8 cellular contexts compared by ENCODE assay signal in genomic region chr5:33299621-33300208, GRCh38.
DNase-seq lines count a peak whose midpoint lies in the region; ATAC-seq, FAIRE-seq and TF ChIP-seq lines count a peak whose summit lies in the region.

No MANE protein-coding gene starts in this region.

- no peaks in the 10 kb centered on the region for H3K79me2 ChIP-seq in OCI-LY3 (ENCODE audit: low read length)
- H3K79me2 ChIP-seq in endothelial cell of umbilical vein (ENCODE audit: control insufficient read depth, insufficient read depth, low read length), result no peaks in the 10 kb centered on the region

- peak overlapping the region; percentile 93 for H3K27ac ChIP-seq in OCI-LY3 (ENCODE audit: low read length)
- H3K27ac ChIP-seq in endothelial cell of umbilical vein (ENCODE audit: insufficient read depth, low read depth, low read length), result no peak overlapping the region
- no peak overlapping the region for H3K27ac ChIP-seq in naive thymus-derived CD4-positive, alpha-beta T cell (ENCODE audit: low read depth, low read length)

- peaks cover 0 to 5% (median 0%) of the 10 kb centered on the region in 11 donors for H3K9me3 Mint-ChIP-seq in naive thymus-derived CD4-positive, alpha-beta T cell

- intact Hi-C loops in endothelial cell of umbilical vein (cut with micrococcal nuclease), result loop anchor here (1.0 to 10.0 kb wide), 6 partner anchors 80 to 815 kb away; no protein-coding TSS in a partner anchor
- intact Hi-C loops in naive thymus-derived CD4-positive, alpha-beta T cell (cut with micrococcal nuclease), result loop anchor here in 1 of 2 donors (1.0 to 10.0 kb wide), 2 partner anchors 135 to 590 kb away; no protein-coding TSS in a partner anchor

- ATAC-seq in GM18499 (IDR thresholded peaks at IDR 0.05; ENCODE audit: insufficient read depth, unreplicated experiment), result peak; percentile 11
- ATAC-seq in HG02981 (IDR thresholded peaks at IDR 0.05; ENCODE audit: unreplicated experiment), result peak; percentile 29
- ATAC-seq in naive thymus-derived CD4-positive, alpha-beta T cell, result peak; percentile 71

- FAIRE-seq in endothelial cell of umbilical vein (lab: Jason Lieb, UNC), result peak; percentile 87

- DNase-seq in AG04449 (ENCODE audit: low read depth, low spot score) (no peak), endothelial cell of umbilical vein (ENCODE audit: low read depth, low spot score) (peak; percentile 79), NCI-H1417 treated with DMSO at 0.1 percent for 48 hours (lab: John Stamatoyannopoulos, UW) (no peak)
- no peak for DNase-seq in naive thymus-derived CD4-positive, alpha-beta T cell
- no peak for DNase-seq in stimulated activated naive CD4-positive, alpha-beta T cell (lab: John Stamatoyannopoulos, UW)

- no peaks in the 10 kb centered on the region for H3K27me3 ChIP-seq in OCI-LY3 (ENCODE audit: low read depth, low read length)
- no peaks in the 10 kb centered on the region for H3K27me3 ChIP-seq in endothelial cell of umbilical vein (ENCODE audit: control insufficient read depth in 2 of 2, insufficient read depth in 2 of 2, low read length in 2 of 2)
- no peaks in the 10 kb centered on the region for H3K27me3 ChIP-seq in naive thymus-derived CD4-positive, alpha-beta T cell (ENCODE audit: control insufficient read depth in 2 of 2, insufficient read depth in 2 of 2, low read length in 2 of 2)

- H3K4me2 ChIP-seq in OCI-LY3 (ENCODE audit: low read length) (peak overlapping the region; percentile 76), endothelial cell of umbilical vein (ENCODE audit: insufficient read depth, low read length) (peak overlapping the region; percentile 27)

- H3K27ac Mint-ChIP-seq in naive thymus-derived CD4-positive, alpha-beta T cell, result no peak overlapping the region

- H3K9me3 ChIP-seq in OCI-LY3 (ENCODE audit: insufficient read depth, low read length), result no peaks in the 10 kb centered on the region
- H3K9me3 ChIP-seq in endothelial cell of umbilical vein (replicated peaks; ENCODE audit: control insufficient read depth, insufficient read depth, low read length), result no peaks in the 10 kb centered on the region
- H3K9me3 ChIP-seq in naive thymus-derived CD4-positive, alpha-beta T cell (ENCODE audit: control insufficient read depth in 2 of 3, low read length in 3 of 3), result no peaks in the 10 kb centered on the region

- H3K4me1 ChIP-seq in OCI-LY3 (ENCODE audit: low read length) (peaks cover 28% of the 10 kb centered on the region), endothelial cell of umbilical vein (ENCODE audit: control insufficient read depth, extremely low read depth, insufficient read depth, low read length) (no peaks in the 10 kb centered on the region)
- no peaks in the 10 kb centered on the region for H3K4me1 ChIP-seq in naive thymus-derived CD4-positive, alpha-beta T cell (ENCODE audit: control insufficient read depth in 2 of 2, insufficient read depth in 2 of 2, low read length in 2 of 2)

- H4K20me1 ChIP-seq in OCI-LY3 (ENCODE audit: insufficient read depth, low read length) (no peaks in the 10 kb centered on the region), endothelial cell of umbilical vein (replicated peaks; ENCODE audit: control insufficient read depth, extremely low read depth, insufficient read depth, low read length) (no peaks in the 10 kb centered on the region)

- peaks cover 0 to 3% (median 0%) of the 10 kb centered on the region in 5 donors for H3K27me3 Mint-ChIP-seq in naive thymus-derived CD4-positive, alpha-beta T cell

- H3K9me1 ChIP-seq in endothelial cell of umbilical vein (replicated peaks; ENCODE audit: control insufficient read depth, extremely low read depth, insufficient read depth, low read length), result no peaks in the 10 kb centered on the region

- no peak overlapping the region for H3K4me3 Mint-ChIP-seq in naive thymus-derived CD4-positive, alpha-beta T cell

- H3K4me1 Mint-ChIP-seq in naive thymus-derived CD4-positive, alpha-beta T cell, result peaks cover 0 to 12% (median 0%) of the 10 kb centered on the region in 7 donors

- POLR2A ChIA-PET in AG04449 (lab: Yijun Ruan, JAX) (interaction anchor here (1.4 kb wide), 1 partner anchor 10 kb away, joined by 8 read pairs; no protein-coding TSS in a partner anchor), endothelial cell of umbilical vein (lab: Charles Lee) (no interaction called here)
- POLR2A ChIA-PET in naive thymus-derived CD4-positive, alpha-beta T cell (lab: Charles Lee), result no interaction called here

- H3K36me3 ChIP-seq in OCI-LY3 (replicated peaks; ENCODE audit: low read depth, low read length) (peaks cover 3% of the 10 kb centered on the region), endothelial cell of umbilical vein (ENCODE audit: control insufficient read depth in 2 of 2, extremely low read depth in 1 of 2, insufficient read depth in 2 of 2, low read length in 2 of 2) (no peaks in the 10 kb centered on the region)
- no peaks in the 10 kb centered on the region for H3K36me3 ChIP-seq in naive thymus-derived CD4-positive, alpha-beta T cell (ENCODE audit: control insufficient read depth in 2 of 3, insufficient read depth in 3 of 3, low read length in 3 of 3)

- CTCF ChIA-PET in AG04449 (lab: Yijun Ruan, JAX), result interaction anchor here (0.8 to 3.8 kb wide), 26 partner anchors 9 to 593 kb away, joined by 3 to 33 read pairs (median 4); no protein-coding TSS in a partner anchor
- CTCF ChIA-PET in endothelial cell of umbilical vein (lab: Charles Lee), result interaction anchor here (0.5 to 2.1 kb wide), 39 partner anchors 9 to 709 kb away, joined by 3 to 14 read pairs (median 4); partner anchors contain the start of gene NPR3
- CTCF ChIA-PET in naive thymus-derived CD4-positive, alpha-beta T cell (lab: Charles Lee), result no interaction called here

- no peak overlapping the region for H3K4me3 ChIP-seq in AG04449 (ENCODE audit: low read depth, low read length)
- H3K4me3 ChIP-seq in OCI-LY3 (ENCODE audit: low read length), result peak overlapping the region; percentile 58
- no peak overlapping the region for H3K4me3 ChIP-seq in endothelial cell of umbilical vein (replicated peaks in 1 of 3; ENCODE audit: insufficient read depth in 1 of 3, low read depth in 1 of 3, low read length in 3 of 3)
- no peak overlapping the region for H3K4me3 ChIP-seq in naive thymus-derived CD4-positive, alpha-beta T cell (ENCODE audit: low read length)

- dilution Hi-C loops in endothelial cell of umbilical vein (cut with MboI; ENCODE audit: extremely low pct_ligation_motif_present, low sequenced_read_pairs), result no loop called here

- BruUV-seq in endothelial cell of umbilical vein (replicated peaks; lab: Mats Ljungman, UMichigan), result no TSS peak

- peak overlapping the region; percentile 53; the same call in 1 of the 2 replicates for H3K9ac ChIP-seq in OCI-LY3 (ENCODE audit: low read length)
- H3K9ac ChIP-seq in endothelial cell of umbilical vein (replicated peaks; ENCODE audit: extremely low read depth, insufficient read depth, low read length), result no peak overlapping the region

- peak; percentile 42 for TF ChIP-seq CTCF in AG04449 (IDR thresholded peaks at IDR 0.05; ENCODE audit: insufficient read depth, low read length, missing control alignments)
- TF ChIP-seq CTCF in OCI-LY3 (IDR thresholded peaks at IDR 0.05; ENCODE audit: low read depth, low read length), result peak; percentile 52
- peak; percentile 24 to 44 for TF ChIP-seq CTCF in endothelial cell of umbilical vein (IDR thresholded peaks at IDR 0.05; ENCODE audit: extremely low read depth in 1 of 2, insufficient read depth in 1 of 2, low read depth in 1 of 2, low read length in 2 of 2)

- no peak overlapping the region for H2AFZ ChIP-seq in OCI-LY3 (ENCODE audit: low read depth, low read length)
- no peak overlapping the region for H2AFZ ChIP-seq in endothelial cell of umbilical vein (ENCODE audit: low read depth, low read length)

- H3K36me3 Mint-ChIP-seq in naive thymus-derived CD4-positive, alpha-beta T cell, result no peaks in the 10 kb centered on the region

- TF ChIP-seq POLR2A in endothelial cell of umbilical vein (IDR thresholded peaks at IDR 0.05; ENCODE audit: low read depth, low read length), result no peak

TF ChIP-seq in endothelial cell of umbilical vein, 7 proteins besides CTCF, POLR2A, EP300 and RAD21:
- no peak for TF ChIP-seq MYC (IDR thresholded peaks at IDR 0.05; ENCODE audit: low read depth, low read length)
- no peak for TF ChIP-seq MAX (IDR thresholded peaks at IDR 0.05; ENCODE audit: insufficient read depth, insufficient read length)
- no peak for TF ChIP-seq EZH2 (IDR thresholded peaks at IDR 0.05; ENCODE audit: borderline replicate concordance, low read depth, low read length, severe bottlenecking)
- no peak for TF ChIP-seq GATA2 (IDR thresholded peaks at IDR 0.05; ENCODE audit: insufficient read depth, insufficient read length, low read depth, low read length)
- TF ChIP-seq FOS (IDR thresholded peaks at IDR 0.05; ENCODE audit: borderline replicate concordance, insufficient read depth, low read length), result no peak
- no peak for TF ChIP-seq POLR2AphosphoS5 (IDR thresholded peaks at IDR 0.05; ENCODE audit: insufficient read depth, low read depth, low read length)
- TF ChIP-seq JUN (IDR thresholded peaks at IDR 0.05; ENCODE audit: borderline replicate concordance, insufficient read depth, insufficient read length, low read depth), result no peak

Comparison
In these comparisons a context has a peak if more than half of its experiments do, and no peak if none do; other contexts are left out.
1. ATAC-seq: peak in every context shown above with its lines; median percentile 71 in naive thymus-derived CD4-positive, alpha-beta T cell; 29 in HG02981; 11 in GM18499.